ENCODE assay signal across 1 cellular context in the genomic region with DNA sequence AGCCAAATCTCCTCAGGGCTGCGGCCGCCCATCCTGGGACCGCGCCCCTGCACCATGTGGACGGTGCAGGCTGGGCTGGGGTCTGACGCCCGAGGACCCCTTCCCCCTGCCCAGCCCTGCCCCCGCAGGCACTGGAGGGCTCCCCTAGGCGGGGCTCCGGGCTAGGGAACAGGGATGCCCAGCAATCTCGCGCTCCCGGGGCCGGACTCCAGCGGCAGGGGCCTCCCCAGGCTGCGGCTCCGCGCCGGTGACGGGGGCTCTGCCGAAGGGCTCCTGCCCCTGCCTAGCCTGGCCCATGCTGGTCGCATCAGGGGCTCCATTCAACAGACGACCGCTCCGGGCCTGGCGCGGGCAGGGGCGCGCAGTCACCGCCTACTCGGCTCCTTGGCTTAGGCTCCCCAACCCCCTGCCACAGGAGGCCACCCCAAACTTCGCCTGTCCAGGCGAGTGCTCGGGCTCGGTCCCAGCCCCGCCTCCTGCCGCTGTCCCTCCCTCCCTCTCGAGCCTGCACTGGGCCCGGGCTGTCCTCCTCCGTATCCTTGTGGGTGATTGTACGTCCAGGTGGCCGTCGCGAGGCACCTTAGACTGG.
TF ChIP-seq lines count a peak whose summit lies in the region.

No MANE protein-coding gene starts in this region.

TF ChIP-seq in K562, 482 proteins besides CTCF, POLR2A, EP300 and RAD21 (continued from another document):
- no peak for TF ChIP-seq CHD4 (IDR thresholded peaks at IDR 0.05; ENCODE audit: insufficient read depth, insufficient replicate concordance, low read depth, low read length, poor library complexity, severe bottlenecking)
- no peak for TF ChIP-seq FOXA3 (CRISPR knock-in tag; conservative IDR thresholded peaks at IDR 0.05 in 1 of 2, IDR thresholded peaks at IDR 0.05 in 1 of 2)
- TF ChIP-seq ZNF57 (CRISPR knock-in tag; IDR thresholded peaks at IDR 0.05) = no peak
- TF ChIP-seq RBM14 (IDR thresholded peaks at IDR 0.05; ENCODE audit: borderline replicate concordance, insufficient read depth, low read depth, low read length) = no peak
- no peak for TF ChIP-seq PPARD (CRISPR knock-in tag; IDR thresholded peaks at IDR 0.05)
- TF ChIP-seq CREBBP (IDR thresholded peaks at IDR 0.05; ENCODE audit: low read depth, low read length) = no peak
- TF ChIP-seq, protein P1, sequence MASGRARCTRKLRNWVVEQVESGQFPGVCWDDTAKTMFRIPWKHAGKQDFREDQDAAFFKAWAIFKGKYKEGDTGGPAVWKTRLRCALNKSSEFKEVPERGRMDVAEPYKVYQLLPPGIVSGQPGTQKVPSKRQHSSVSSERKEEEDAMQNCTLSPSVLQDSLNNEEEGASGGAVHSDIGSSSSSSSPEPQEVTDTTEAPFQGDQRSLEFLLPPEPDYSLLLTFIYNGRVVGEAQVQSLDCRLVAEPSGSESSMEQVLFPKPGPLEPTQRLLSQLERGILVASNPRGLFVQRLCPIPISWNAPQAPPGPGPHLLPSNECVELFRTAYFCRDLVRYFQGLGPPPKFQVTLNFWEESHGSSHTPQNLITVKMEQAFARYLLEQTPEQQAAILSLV (tag; IDR thresholded peaks at IDR 0.05) = no peak
- no peak for TF ChIP-seq PML (IDR thresholded peaks at IDR 0.05; ENCODE audit: low read length)
- no peak for TF ChIP-seq ETV5 (CRISPR knock-in tag; IDR thresholded peaks at IDR 0.05; ENCODE audit: low read depth)
